In the genomic region with DNA sequence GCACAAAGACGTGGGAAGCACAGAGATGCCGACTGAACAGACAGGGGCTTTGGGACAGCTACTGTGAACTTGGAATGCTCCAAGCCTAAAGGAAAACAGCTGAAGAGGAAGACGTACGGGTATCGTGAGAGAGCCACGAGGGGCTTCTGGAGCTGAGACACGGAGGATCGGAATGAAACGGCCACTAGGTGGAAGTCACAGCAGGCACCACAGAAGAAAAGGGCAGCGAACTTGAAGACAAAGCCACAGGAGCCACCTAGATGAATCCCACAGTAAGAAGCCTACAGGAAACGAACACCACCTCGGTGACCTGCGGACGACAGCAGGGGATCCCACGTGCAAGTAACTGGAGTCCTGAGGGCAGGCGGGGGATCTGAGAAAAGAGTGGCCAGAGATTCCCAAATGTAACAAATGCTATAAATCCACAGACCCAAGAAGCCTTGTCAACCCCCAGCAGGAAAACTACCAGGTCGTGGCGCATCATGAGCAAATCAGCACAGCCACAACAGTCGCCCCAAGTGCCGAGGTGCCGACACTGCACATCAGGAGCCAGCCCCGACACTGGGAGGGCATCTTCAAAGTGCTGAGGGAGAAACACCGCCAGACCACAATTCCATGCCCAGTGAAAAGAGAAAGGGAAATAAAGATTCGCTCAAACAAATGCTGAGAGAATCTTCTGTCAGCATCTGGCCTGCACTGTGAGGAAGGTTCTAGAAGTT, we compare ENCODE assay signal across 1 cellular context.
A peak's percentile ranks its signal among the peaks of the same experiment; 100 is the strongest.
TF ChIP-seq lines count a peak whose summit lies in the region.

No MANE protein-coding gene starts in this region.

TF ChIP-seq in H1, 55 proteins besides CTCF, POLR2A, EP300 and RAD21:
- TF ChIP-seq EGR1 (IDR thresholded peaks at IDR 0.05; ENCODE audit: borderline replicate concordance, low read depth, low read length) (peak; percentile 85), KDM1A (IDR thresholded peaks at IDR 0.05; ENCODE audit: borderline replicate concordance, low read length) (peak; percentile 22; the same call in 1 of the 2 replicates), ATF3 (IDR thresholded peaks at IDR 0.05; ENCODE audit: insufficient read depth, low read depth, low read length) (no peak), SIN3A (conservative IDR thresholded peaks at IDR 0.05 in 1 of 2, IDR thresholded peaks at IDR 0.05 in 1 of 2; ENCODE audit: low read depth in 1 of 2, low read length in 2 of 2) (no peak), MAX (IDR thresholded peaks at IDR 0.05) (no peak)
